Comparison of ENCODE assay signal across 18 cellular contexts in the genomic region with DNA sequence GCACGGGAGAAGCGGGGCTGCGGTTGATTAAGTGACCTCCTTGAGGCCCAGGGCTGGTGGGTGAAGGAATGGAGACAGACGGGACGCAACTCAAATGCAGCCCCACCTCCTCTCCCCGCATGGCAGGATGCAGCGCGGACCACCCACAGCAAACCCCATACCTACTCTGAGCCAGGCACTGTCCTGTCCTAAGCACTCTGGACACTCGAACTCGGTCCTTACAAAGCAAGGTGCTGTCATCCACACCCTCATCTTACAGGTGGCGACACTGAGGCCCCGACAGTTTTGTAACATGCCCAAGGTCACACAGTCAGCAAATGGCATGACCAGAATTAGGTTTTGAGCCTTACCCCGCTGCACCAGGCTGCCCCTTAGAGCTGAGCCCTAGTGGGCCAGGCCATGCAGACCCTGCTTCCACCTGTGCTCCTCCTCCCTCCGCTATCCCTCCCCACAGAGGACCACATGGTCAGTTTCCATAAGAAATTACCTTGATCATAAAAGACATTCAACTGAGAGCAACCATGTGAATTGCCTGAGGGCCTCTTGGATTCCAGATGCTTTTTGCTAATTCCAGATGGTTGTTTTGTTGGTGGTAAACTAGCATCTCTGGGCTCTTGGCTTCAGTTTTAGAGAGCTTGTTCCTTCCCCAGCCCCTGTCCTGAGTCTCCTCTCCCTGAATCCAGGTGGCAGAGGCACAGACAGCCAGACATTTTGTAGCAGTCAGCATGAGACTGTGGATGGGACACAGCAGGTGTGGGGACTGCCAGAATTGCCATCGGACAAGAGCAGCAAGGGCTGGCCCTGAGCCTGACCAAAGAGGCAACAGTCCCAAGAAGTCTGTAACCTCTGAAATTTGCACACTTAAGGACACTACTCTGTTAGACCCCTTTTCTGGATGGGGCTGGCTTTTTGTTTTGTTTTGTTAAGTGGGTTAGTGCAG.
DNase-seq lines count a peak whose midpoint lies in the region; ATAC-seq and TF ChIP-seq lines count a peak whose summit lies in the region.
"Had no signal": no experiment of that assay in that cellular context is flagged by ENCODE, and none has a peak within 500 bp of the region (broad histone marks: within the 10 kb centered on the region; RNA-seq: fewer than 3 reads in every experiment).

No MANE protein-coding gene starts in this region.

- H3K4me3 ChIP-seq in BE2C (ENCODE audit: low read depth, low read length) (no peak overlapping the region), mucosa of descending colon (no peak overlapping the region)
- H3K4me3 ChIP-seq: BLaER1, left ventricle myocardium inferior, upper lobe of left lung had no signal

- H3K36me3 ChIP-seq in BE2C (no peaks in the 10 kb centered on the region), mucosa of descending colon (ENCODE audit: low read depth) (no peaks in the 10 kb centered on the region)
- H3K36me3 ChIP-seq: BLaER1, left ventricle myocardium inferior, upper lobe of left lung had no signal

- peaks cover 53% of the 10 kb centered on the region for H3K4me1 Mint-ChIP-seq in osteocyte (ENCODE audit: unreplicated experiment)
- H3K4me1 Mint-ChIP-seq: activated naive CD8-positive, alpha-beta T cell treated with anti-CD3 and anti-CD28 coated beads, Interleukin-2, amount 10 ng/mL, durations not matched to agents 7 days and 5 days; activated T-helper 17 cell treated with anti-CD3 and anti-CD28 coated beads, Interleukin-2, amount 50 U/mL, for 72 hours had no signal

- intact Hi-C loops in mucosa of descending colon (cut with DNase I, micrococcal nuclease), result no loop called here

- H3K9me3 ChIP-seq in BE2C (no peaks in the 10 kb centered on the region), mucosa of descending colon (no peaks in the 10 kb centered on the region)
- H3K9me3 ChIP-seq: BLaER1, left ventricle myocardium inferior, upper lobe of left lung had no signal

- H3K27me3 ChIP-seq in BE2C, result no peaks in the 10 kb centered on the region
- H3K27me3 ChIP-seq: BLaER1, upper lobe of left lung had no signal

- H3K27ac Mint-ChIP-seq in osteocyte (ENCODE audit: unreplicated experiment), result no peak overlapping the region
- H3K27ac Mint-ChIP-seq: activated naive CD8-positive, alpha-beta T cell treated with anti-CD3 and anti-CD28 coated beads, Interleukin-2, amount 10 ng/mL, durations not matched to agents 7 days and 5 days; activated T-helper 17 cell treated with anti-CD3 and anti-CD28 coated beads, Interleukin-2, amount 50 U/mL, for 72 hours had no signal

- H3K27me3 Mint-ChIP-seq in osteocyte (ENCODE audit: unreplicated experiment), result peaks cover 25% of the 10 kb centered on the region

- TF ChIP-seq CTCF in BE2C (IDR thresholded peaks at IDR 0.05; ENCODE audit: low read depth, low read length) (no peak), osteocyte (IDR thresholded peaks at IDR 0.05) (no peak), mucosa of descending colon (IDR thresholded peaks at IDR 0.05) (no peak)

- no peak overlapping the region for H3K4me3 Mint-ChIP-seq in osteocyte (ENCODE audit: unreplicated experiment)
- H3K4me3 Mint-ChIP-seq: activated naive CD8-positive, alpha-beta T cell treated with anti-CD3 and anti-CD28 coated beads, Interleukin-2, amount 10 ng/mL, durations not matched to agents 7 days and 5 days; activated T-helper 17 cell treated with anti-CD3 and anti-CD28 coated beads, Interleukin-2, amount 50 U/mL, for 72 hours had no signal

- H3K36me3 Mint-ChIP-seq in osteocyte (ENCODE audit: unreplicated experiment), result no peaks in the 10 kb centered on the region
- H3K36me3 Mint-ChIP-seq: activated naive CD8-positive, alpha-beta T cell treated with anti-CD3 and anti-CD28 coated beads, Interleukin-2, amount 10 ng/mL, durations not matched to agents 7 days and 5 days had no signal

- peak; percentile 59 for DNase-seq in BE2C
- DNase-seq in LHCN-M2 (ENCODE audit: low read depth), result peak; percentile 13
- peak; percentile 30 for DNase-seq in ecto neural progenitor cell (ENCODE audit: low spot score)
- peak; percentile 60 for DNase-seq in osteocyte (ENCODE audit: extremely low spot score, unreplicated experiment)
- no peak for DNase-seq in activated CD4-positive, CD25-positive, alpha-beta regulatory T cell treated with anti-CD3 and anti-CD28 coated beads, Interleukin-2, amount 50 U/mL, for 72 hours
- DNase-seq in mucosa of descending colon, result no peak
- DNase-seq: activated naive CD8-positive, alpha-beta T cell treated with anti-CD3 and anti-CD28 coated beads, Interleukin-2, amount 10 ng/mL, durations not matched to agents 7 days and 5 days; KG1; left ventricle myocardium inferior; NCI-H1092; NCI-H2081 treated with DMSO at 0.1 percent for 48 hours; NCI-H524 treated with DMSO at 0.1 percent for 48 hours; occipital lobe had no signal

- peaks cover 2% of the 10 kb centered on the region for H3K9me3 Mint-ChIP-seq in osteocyte (ENCODE audit: unreplicated experiment)
- H3K9me3 Mint-ChIP-seq: activated naive CD8-positive, alpha-beta T cell treated with anti-CD3 and anti-CD28 coated beads, Interleukin-2, amount 10 ng/mL, durations not matched to agents 7 days and 5 days; activated T-helper 17 cell treated with anti-CD3 and anti-CD28 coated beads, Interleukin-2, amount 50 U/mL, for 72 hours had no signal

- peaks cover 16% of the 10 kb centered on the region for H3K4me1 ChIP-seq in BE2C
- no peaks in the 10 kb centered on the region for H3K4me1 ChIP-seq in mucosa of descending colon (ENCODE audit: low read depth)
- H3K4me1 ChIP-seq: BLaER1, upper lobe of left lung had no signal

- ATAC-seq in HG02610 (IDR thresholded peaks at IDR 0.05; ENCODE audit: unreplicated experiment), result no peak
- ATAC-seq in GM19328 (IDR thresholded peaks at IDR 0.05; ENCODE audit: unreplicated experiment), result no peak
- ATAC-seq in mucosa of descending colon, result no peak
- ATAC-seq: activated T-helper 17 cell treated with anti-CD3 and anti-CD28 coated beads, Interleukin-2, amount 50 U/mL, for 72 hours had no signal

Comparison
In these comparisons a context has a peak if more than half of its experiments do, and no peak if none do; other contexts are left out.
1. DNase-seq: peak in BE2C (single experiment), LHCN-M2 (single experiment), ecto neural progenitor cell (single experiment) and osteocyte (single experiment); none in activated CD4-positive, CD25-positive, alpha-beta regulatory T cell treated with anti-CD3 and anti-CD28 coated beads, Interleukin-2, amount 50 U/mL, for 72 hours (single experiment) and mucosa of descending colon (0 of 3).